13 cellular contexts compared by ENCODE assay signal in genomic region chr10:46265566-46265965, GRCh38. TPM values are rescaled to one million over a fixed set of nuclear protein-coding genes. Genes with fewer than 3 reads are reported as not detected.
DNase-seq lines count a peak whose midpoint lies in the region; ATAC-seq and TF ChIP-seq lines count a peak whose summit lies in the region.
"Not testable (repeated sequence)": the region's sequence is repeated elsewhere in the genome, so short reads cannot be mapped to it uniquely, and the experiment has no call there.
"Had no signal": no experiment of that assay in that cellular context is flagged by ENCODE, and none has a peak within 500 bp of the region (broad histone marks: within the 10 kb centered on the region; RNA-seq: fewer than 3 reads in every experiment).

No MANE protein-coding gene starts in this region.

- CTCF ChIA-PET in CD8-positive, alpha-beta memory T cell (lab: Charles Lee): not testable (repeated sequence)
- CTCF ChIA-PET in activated CD4-positive, alpha-beta memory T cell treated with anti-CD3 and anti-CD28 coated beads for 36 hours (lab: Charles Lee): interaction anchor here (0.6 to 1.4 kb wide), 2 partner anchors 9 to 517 kb away, joined by 3 to 4 read pairs; no protein-coding TSS in a partner anchor

- H3K4me3 ChIP-seq in BLaER1 treated with 17β-estradiol and CSF1 and Interleukin-3, amounts not matched to agents 10 nM and 100 nM; CD8-positive, alpha-beta memory T cell (ENCODE audit: low read length); vagina: not testable (repeated sequence)
- H3K4me3 ChIP-seq in neural cell (ENCODE audit: low read length): peak overlapping the region; percentile 47

- H3K4me3 Mint-ChIP-seq in CD8-positive, alpha-beta memory T cell: peak overlapping the region in 1 of 7 donors; percentile 8
- peak overlapping the region; percentile 52 for H3K4me3 Mint-ChIP-seq in T-helper 17 cell
- not testable (repeated sequence) for H3K4me3 Mint-ChIP-seq in activated CD4-positive, alpha-beta memory T cell treated with anti-CD3 and anti-CD28 coated beads for 36 hours; activated T-helper 17 cell treated with anti-CD3 and anti-CD28 coated beads, Interleukin-2, amount 50 U/mL, for 72 hours; activated naive CD8-positive, alpha-beta T cell treated with anti-CD3 and anti-CD28 coated beads, Interleukin-2, amount 10 ng/mL, durations not matched to agents 7 days and 5 days

- not testable (repeated sequence) for H3F3A ChIP-seq in neural cell (ENCODE audit: insufficient read depth, low read length, poor library complexity, severe bottlenecking)

- not testable (repeated sequence) for H3K27me3 Mint-ChIP-seq in CD8-positive, alpha-beta memory T cell; T-helper 17 cell; activated CD4-positive, alpha-beta memory T cell treated with anti-CD3 and anti-CD28 coated beads for 36 hours; activated T-helper 17 cell treated with anti-CD3 and anti-CD28 coated beads, Interleukin-2, amount 50 U/mL, for 72 hours; activated naive CD8-positive, alpha-beta T cell treated with anti-CD3 and anti-CD28 coated beads, Interleukin-2, amount 10 ng/mL, durations not matched to agents 7 days and 5 days

- H3K9me2 ChIP-seq in neural cell (ENCODE audit: insufficient read depth, low read length): not testable (repeated sequence)

- H3K4me2 ChIP-seq in BLaER1 treated with 17β-estradiol and CSF1 and Interleukin-3, amounts not matched to agents 10 nM and 100 nM: peak overlapping the region in 9 of 11 experiments; percentile 77 to 97 (median 91); a peak in 17 of 22 replicates
- not testable (repeated sequence) for H3K4me2 ChIP-seq in neural cell (ENCODE audit: low read length)

- not testable (repeated sequence) for H2AFZ ChIP-seq in neural cell (ENCODE audit: low read depth, low read length)

- H3K36me3 Mint-ChIP-seq in CD8-positive, alpha-beta memory T cell: peaks cover 0 to 32% (median 4%) of the 10 kb centered on the region in 3 donors
- H3K36me3 Mint-ChIP-seq in T-helper 17 cell (ENCODE audit: low read depth); activated CD4-positive, alpha-beta memory T cell treated with anti-CD3 and anti-CD28 coated beads for 36 hours: not testable (repeated sequence)
- peaks cover 14% of the 10 kb centered on the region for H3K36me3 Mint-ChIP-seq in activated T-helper 17 cell treated with anti-CD3 and anti-CD28 coated beads, Interleukin-2, amount 50 U/mL, for 72 hours (ENCODE audit: low read depth)
- peaks cover 18% of the 10 kb centered on the region for H3K36me3 Mint-ChIP-seq in activated naive CD8-positive, alpha-beta T cell treated with anti-CD3 and anti-CD28 coated beads, Interleukin-2, amount 10 ng/mL, durations not matched to agents 7 days and 5 days

- H4K20me1 ChIP-seq in BLaER1 treated with 17β-estradiol and CSF1 and Interleukin-3, amounts not matched to agents 10 nM and 100 nM; neural cell (ENCODE audit: insufficient read depth): not testable (repeated sequence)

- peaks cover 43 to 67% (median 55%) of the 10 kb centered on the region in 10 experiments for H3K4me1 ChIP-seq in BLaER1 treated with 17β-estradiol and CSF1 and Interleukin-3, amounts not matched to agents 10 nM and 100 nM
- peaks cover 42% of the 10 kb centered on the region for H3K4me1 ChIP-seq in CD8-positive, alpha-beta memory T cell (ENCODE audit: insufficient read depth, low read length)
- H3K4me1 ChIP-seq in vagina: not testable (repeated sequence)

- peaks cover 39 to 65% (median 40%) of the 10 kb centered on the region in 3 donors for H3K4me1 Mint-ChIP-seq in CD8-positive, alpha-beta memory T cell
- H3K4me1 Mint-ChIP-seq in T-helper 17 cell: peaks cover 30% of the 10 kb centered on the region
- peaks cover 35% of the 10 kb centered on the region for H3K4me1 Mint-ChIP-seq in activated CD4-positive, alpha-beta memory T cell treated with anti-CD3 and anti-CD28 coated beads for 36 hours (ENCODE audit: low read depth)
- not testable (repeated sequence) for H3K4me1 Mint-ChIP-seq in activated T-helper 17 cell treated with anti-CD3 and anti-CD28 coated beads, Interleukin-2, amount 50 U/mL, for 72 hours
- H3K4me1 Mint-ChIP-seq in activated naive CD8-positive, alpha-beta T cell treated with anti-CD3 and anti-CD28 coated beads, Interleukin-2, amount 10 ng/mL, durations not matched to agents 7 days and 5 days: peaks cover 16% of the 10 kb centered on the region

- H3K9ac ChIP-seq in BLaER1 treated with 17β-estradiol and CSF1 and Interleukin-3, amounts not matched to agents 10 nM and 100 nM: not testable (repeated sequence)
- H3K9ac ChIP-seq in neural cell (ENCODE audit: low read length): peak overlapping the region; percentile 6

- not testable (repeated sequence) for H3K79me2 ChIP-seq in neural cell (replicated peaks; ENCODE audit: insufficient read depth, low read length)

- H3K36me3 ChIP-seq in BLaER1 treated with 17β-estradiol and CSF1 and Interleukin-3, amounts not matched to agents 10 nM and 100 nM; CD8-positive, alpha-beta memory T cell (ENCODE audit: insufficient read depth, low read length); neural cell (ENCODE audit: insufficient read depth, low read length); vagina: not testable (repeated sequence)

- H3K9me3 ChIP-seq in BLaER1 treated with 17β-estradiol and CSF1 and Interleukin-3, amounts not matched to agents 10 nM and 100 nM (replicated peaks in 1 of 11); CD8-positive, alpha-beta memory T cell (ENCODE audit: low read length); T-helper 17 cell (ENCODE audit: control insufficient read depth, low read length, poor library complexity, severe bottlenecking); neural cell (ENCODE audit: low read length); vagina: not testable (repeated sequence)

- H3K27ac Mint-ChIP-seq in CD8-positive, alpha-beta memory T cell: peak overlapping the region in 6 of 8 donors; percentile 58 to 86 (median 74)
- peak overlapping the region; percentile 90 for H3K27ac Mint-ChIP-seq in T-helper 17 cell
- not testable (repeated sequence) for H3K27ac Mint-ChIP-seq in activated CD4-positive, alpha-beta memory T cell treated with anti-CD3 and anti-CD28 coated beads for 36 hours
- peak overlapping the region; percentile 60 for H3K27ac Mint-ChIP-seq in activated T-helper 17 cell treated with anti-CD3 and anti-CD28 coated beads, Interleukin-2, amount 50 U/mL, for 72 hours
- H3K27ac Mint-ChIP-seq in activated naive CD8-positive, alpha-beta T cell treated with anti-CD3 and anti-CD28 coated beads, Interleukin-2, amount 10 ng/mL, durations not matched to agents 7 days and 5 days: peak overlapping the region; percentile 1

- not testable (repeated sequence) for H3K9me3 Mint-ChIP-seq in CD8-positive, alpha-beta memory T cell; activated CD4-positive, alpha-beta memory T cell treated with anti-CD3 and anti-CD28 coated beads for 36 hours; activated T-helper 17 cell treated with anti-CD3 and anti-CD28 coated beads, Interleukin-2, amount 50 U/mL, for 72 hours; activated naive CD8-positive, alpha-beta T cell treated with anti-CD3 and anti-CD28 coated beads, Interleukin-2, amount 10 ng/mL, durations not matched to agents 7 days and 5 days

- not testable (repeated sequence) for TF ChIP-seq EP300 in neural cell (conservative IDR thresholded peaks at IDR 0.05; ENCODE audit: poor library complexity, severe bottlenecking)

- POLR2A ChIA-PET in CD8-positive, alpha-beta memory T cell (lab: Charles Lee); activated CD4-positive, alpha-beta memory T cell treated with anti-CD3 and anti-CD28 coated beads for 36 hours (lab: Charles Lee): not testable (repeated sequence)
- POLR2A ChIA-PET in activated naive CD8-positive, alpha-beta T cell treated with anti-CD3 and anti-CD28 coated beads, Interleukin-2, amount 10 ng/mL, durations not matched to agents 7 days and 5 days (lab: Charles Lee): interaction anchor here (3.7 kb wide), 1 partner anchor 18 kb away, joined by 15 read pairs; no protein-coding TSS in a partner anchor

- peak overlapping the region in 2 of 11 experiments; percentile 60 to 81; a peak in 3 of 22 replicates for H3K27ac ChIP-seq in BLaER1 treated with 17β-estradiol and CSF1 and Interleukin-3, amounts not matched to agents 10 nM and 100 nM
- H3K27ac ChIP-seq in CD8-positive, alpha-beta memory T cell (ENCODE audit: low read depth, low read length); vagina: not testable (repeated sequence)
- peak overlapping the region; percentile 84 for H3K27ac ChIP-seq in neural cell (ENCODE audit: low read length)

- TF ChIP-seq POLR2A in vagina (IDR thresholded peaks at IDR 0.05): not testable (repeated sequence)

- DNase-seq in CD8-positive, alpha-beta memory T cell; T-helper 17 cell: not testable (repeated sequence)
- peak; percentile 7 for DNase-seq in activated CD4-positive, alpha-beta memory T cell treated with anti-CD3 and anti-CD28 coated beads for 36 hours
- DNase-seq in activated naive CD8-positive, alpha-beta T cell treated with anti-CD3 and anti-CD28 coated beads, Interleukin-2, amount 10 ng/mL, durations not matched to agents 7 days and 5 days: peak; percentile 26
- peak; percentile 37 to 91 for DNase-seq in vagina (ENCODE audit: extremely low spot score in 2 of 2)

- not testable (repeated sequence) for TF ChIP-seq RAD21 in neural cell (conservative IDR thresholded peaks at IDR 0.05)

- intact Hi-C loops in activated CD4-positive, alpha-beta memory T cell treated with anti-CD3 and anti-CD28 coated beads for 36 hours (cut with micrococcal nuclease): loop anchor here (5.0 kb wide), 2 partner anchors 173 to 233 kb away; partner anchors contain the start of gene NCOA4
- intact Hi-C loops in vagina (cut with DNase I): not testable (repeated sequence)

- ATAC-seq in T-helper 17 cell; activated T-helper 17 cell treated with anti-CD3 and anti-CD28 coated beads, Interleukin-2, amount 50 U/mL, for 72 hours (replicated peaks); activated naive CD8-positive, alpha-beta T cell treated with anti-CD3 and anti-CD28 coated beads, Interleukin-2, amount 10 ng/mL, durations not matched to agents 7 days and 5 days (ENCODE audit: low read depth): not testable (repeated sequence)

- TF ChIP-seq CTCF in neural cell (IDR thresholded peaks at IDR 0.05; ENCODE audit: poor library complexity, severe bottlenecking); vagina (IDR thresholded peaks at IDR 0.05): not testable (repeated sequence)

- not testable (repeated sequence) for H3K27me3 ChIP-seq in BLaER1 treated with 17β-estradiol and CSF1 and Interleukin-3, amounts not matched to agents 10 nM and 100 nM; CD8-positive, alpha-beta memory T cell (ENCODE audit: insufficient read depth, low read length, poor library complexity, severe bottlenecking); neural cell (ENCODE audit: insufficient read depth, low read depth, low read length); vagina

RNA-seq across cellular contexts. Expression of gene ANTXRL, which starts 21.2 kb away (rescaled TPM):
- not detected for total RNA-seq in CD8-positive, alpha-beta memory T cell
- not detected for polyA plus RNA-seq in CD8-positive, alpha-beta memory T cell
- total RNA-seq in T-helper 17 cell (not detected), vagina (not detected)
- not detected for total RNA-seq in activated CD4-positive, alpha-beta memory T cell treated with anti-CD3 and anti-CD28 coated beads for 36 hours
- total RNA-seq in activated T-helper 17 cell treated with anti-CD3 and anti-CD28 coated beads, Interleukin-2, amount 50 U/mL, for 72 hours: not detected
- not detected for total RNA-seq in activated naive CD8-positive, alpha-beta T cell treated with anti-CD3 and anti-CD28 coated beads, Interleukin-2, amount 10 ng/mL, durations not matched to agents 7 days and 5 days
- polyA plus RNA-seq in neural cell: not detected in 2 replicates
- not detected in 2 replicates for polyA minus RNA-seq in neural cell
- total RNA-seq: Calu3, G401, GM12878, H4, HFFc6 had no signal
- polyA plus RNA-seq: GM12878 had no signal
